Comparison of ENCODE assay signal across 1 cellular context in the genomic region with DNA sequence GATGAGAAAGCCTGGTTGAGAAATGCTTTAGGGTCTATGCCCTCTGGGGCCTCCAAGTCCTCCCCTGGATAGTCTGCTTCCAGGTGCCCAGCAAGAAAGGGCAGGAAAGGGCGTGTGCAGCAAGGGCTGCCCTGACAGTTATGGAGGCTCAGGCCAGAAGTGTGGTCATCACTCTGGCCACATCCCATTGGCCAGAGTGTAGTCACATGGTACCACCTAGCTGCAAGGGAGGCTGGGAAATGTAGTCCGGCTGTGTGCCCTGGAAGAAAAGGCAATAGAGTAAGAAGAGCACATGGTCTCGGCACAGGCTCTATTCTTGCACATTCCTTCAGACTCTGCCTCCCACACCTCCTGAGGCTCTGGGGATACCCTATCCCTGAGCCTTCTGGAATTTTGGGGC.
A peak's percentile ranks its signal among the peaks of the same experiment; 100 is the strongest.
TF ChIP-seq lines count a peak whose summit lies in the region.

No MANE protein-coding gene starts in this region.

TF ChIP-seq in K562, 482 proteins besides CTCF, POLR2A, EP300 and RAD21 (continued from another document):
- TF ChIP-seq, protein P1, sequence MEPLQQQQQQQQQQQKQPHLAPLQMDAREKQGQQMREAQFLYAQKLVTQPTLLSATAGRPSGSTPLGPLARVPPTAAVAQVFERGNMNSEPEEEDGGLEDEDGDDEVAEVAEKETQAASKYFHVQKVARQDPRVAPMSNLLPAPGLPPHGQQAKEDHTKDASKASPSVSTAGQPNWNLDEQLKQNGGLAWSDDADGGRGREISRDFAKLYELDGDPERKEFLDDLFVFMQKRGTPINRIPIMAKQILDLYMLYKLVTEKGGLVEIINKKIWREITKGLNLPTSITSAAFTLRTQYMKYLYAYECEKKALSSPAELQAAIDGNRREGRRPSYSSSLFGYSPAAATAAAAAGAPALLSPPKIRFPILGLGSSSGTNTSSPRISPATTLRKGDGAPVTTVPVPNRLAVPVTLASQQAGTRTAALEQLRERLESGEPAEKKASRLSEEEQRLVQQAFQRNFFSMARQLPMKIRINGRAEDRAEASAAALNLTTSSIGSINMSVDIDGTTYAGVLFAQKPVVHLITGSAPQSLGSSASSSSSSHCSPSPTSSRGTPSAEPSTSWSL (CRISPR knock-in tag; IDR thresholded peaks at IDR 0.05; ENCODE audit: borderline replicate concordance): no peak
- TF ChIP-seq CBX5 (IDR thresholded peaks at IDR 0.05; ENCODE audit: borderline replicate concordance, low read depth): 0 out of 2 replicates have a peak, but pooled peaks have one; percentile 29
- TF ChIP-seq TEAD4 (IDR thresholded peaks at IDR 0.05; ENCODE audit: low read length): no peak
- no peak for TF ChIP-seq TEAD4 (CRISPR knock-in tag; IDR thresholded peaks at IDR 0.05; ENCODE audit: borderline replicate concordance)
- no peak for TF ChIP-seq TAF15 (IDR thresholded peaks at IDR 0.05; ENCODE audit: low read depth, low read length)
- no peak for TF ChIP-seq ZBTB12 (CRISPR knock-in tag; IDR thresholded peaks at IDR 0.05)
- TF ChIP-seq CREB1 (IDR thresholded peaks at IDR 0.05): peak; percentile 41; the same call in 1 of the 2 replicates
- no peak; the same call in 1 of the 2 replicates for TF ChIP-seq CREB1 (CRISPR knock-in tag; IDR thresholded peaks at IDR 0.05)
- TF ChIP-seq ATF1 (CRISPR knock-in tag; IDR thresholded peaks at IDR 0.05): no peak
- TF ChIP-seq ATF1 (tag; IDR thresholded peaks at IDR 0.05): peak; percentile 75
- TF ChIP-seq USF1 (CRISPR knock-in tag; IDR thresholded peaks at IDR 0.05): peak; percentile 95
- TF ChIP-seq ADNP (tag; IDR thresholded peaks at IDR 0.05): no peak
- 0 out of 2 replicates have a peak, but pooled peaks have one; percentile 53 for TF ChIP-seq TOE1 (IDR thresholded peaks at IDR 0.05; ENCODE audit: borderline replicate concordance)
- no peak for TF ChIP-seq TOE1 (CRISPR knock-in tag; IDR thresholded peaks at IDR 0.05; ENCODE audit: borderline replicate concordance, low read depth)
- peak; percentile 8; the same call in 1 of the 2 replicates for TF ChIP-seq JUND (IDR thresholded peaks at IDR 0.05; ENCODE audit: borderline replicate concordance, low read depth, low read length)
- no peak; the same call in 2 of the 3 replicates for TF ChIP-seq JUND (tag; IDR thresholded peaks at IDR 0.05; ENCODE audit: borderline replicate concordance, low read depth, low read length)
- TF ChIP-seq, protein P2, sequence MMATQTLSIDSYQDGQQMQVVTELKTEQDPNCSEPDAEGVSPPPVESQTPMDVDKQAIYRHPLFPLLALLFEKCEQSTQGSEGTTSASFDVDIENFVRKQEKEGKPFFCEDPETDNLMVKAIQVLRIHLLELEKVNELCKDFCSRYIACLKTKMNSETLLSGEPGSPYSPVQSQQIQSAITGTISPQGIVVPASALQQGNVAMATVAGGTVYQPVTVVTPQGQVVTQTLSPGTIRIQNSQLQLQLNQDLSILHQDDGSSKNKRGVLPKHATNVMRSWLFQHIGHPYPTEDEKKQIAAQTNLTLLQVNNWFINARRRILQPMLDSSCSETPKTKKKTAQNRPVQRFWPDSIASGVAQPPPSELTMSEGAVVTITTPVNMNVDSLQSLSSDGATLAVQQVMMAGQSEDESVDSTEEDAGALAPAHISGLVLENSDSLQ (IDR thresholded peaks at IDR 0.05): 0 out of 2 replicates have a peak, but pooled peaks have one; percentile 18
- peak in 1 of 2 experiments; percentile 45 for TF ChIP-seq AFF1 (IDR thresholded peaks at IDR 0.05; ENCODE audit: low read depth in 1 of 2, partially characterized antibody in 2 of 2)
- TF ChIP-seq, protein P3, sequence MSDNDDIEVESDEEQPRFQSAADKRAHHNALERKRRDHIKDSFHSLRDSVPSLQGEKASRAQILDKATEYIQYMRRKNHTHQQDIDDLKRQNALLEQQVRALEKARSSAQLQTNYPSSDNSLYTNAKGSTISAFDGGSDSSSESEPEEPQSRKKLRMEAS (CRISPR knock-in tag; IDR thresholded peaks at IDR 0.05): peak; percentile 69
- TF ChIP-seq TBP (optimal IDR thresholded peaks at IDR 0.05; ENCODE audit: low read depth, low read length): peak; percentile 11
- peak; percentile 91 for TF ChIP-seq USF2 (CRISPR knock-in tag; IDR thresholded peaks at IDR 0.05)
- TF ChIP-seq ZNF143 (CRISPR knock-in tag; IDR thresholded peaks at IDR 0.05): peak; percentile 88
- no peak for TF ChIP-seq LARP7 (IDR thresholded peaks at IDR 0.05)
- TF ChIP-seq, protein P4, sequence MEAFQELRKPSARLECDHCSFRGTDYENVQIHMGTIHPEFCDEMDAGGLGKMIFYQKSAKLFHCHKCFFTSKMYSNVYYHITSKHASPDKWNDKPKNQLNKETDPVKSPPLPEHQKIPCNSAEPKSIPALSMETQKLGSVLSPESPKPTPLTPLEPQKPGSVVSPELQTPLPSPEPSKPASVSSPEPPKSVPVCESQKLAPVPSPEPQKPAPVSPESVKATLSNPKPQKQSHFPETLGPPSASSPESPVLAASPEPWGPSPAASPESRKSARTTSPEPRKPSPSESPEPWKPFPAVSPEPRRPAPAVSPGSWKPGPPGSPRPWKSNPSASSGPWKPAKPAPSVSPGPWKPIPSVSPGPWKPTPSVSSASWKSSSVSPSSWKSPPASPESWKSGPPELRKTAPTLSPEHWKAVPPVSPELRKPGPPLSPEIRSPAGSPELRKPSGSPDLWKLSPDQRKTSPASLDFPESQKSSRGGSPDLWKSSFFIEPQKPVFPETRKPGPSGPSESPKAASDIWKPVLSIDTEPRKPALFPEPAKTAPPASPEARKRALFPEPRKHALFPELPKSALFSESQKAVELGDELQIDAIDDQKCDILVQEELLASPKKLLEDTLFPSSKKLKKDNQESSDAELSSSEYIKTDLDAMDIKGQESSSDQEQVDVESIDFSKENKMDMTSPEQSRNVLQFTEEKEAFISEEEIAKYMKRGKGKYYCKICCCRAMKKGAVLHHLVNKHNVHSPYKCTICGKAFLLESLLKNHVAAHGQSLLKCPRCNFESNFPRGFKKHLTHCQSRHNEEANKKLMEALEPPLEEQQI (IDR thresholded peaks at IDR 0.05): 0 out of 2 replicates have a peak, but pooled peaks have one; percentile 33
- no peak for TF ChIP-seq EP400 (IDR thresholded peaks at IDR 0.05)
- peak; percentile 42 for TF ChIP-seq CBFA2T2 (conservative IDR thresholded peaks at IDR 0.05)
- TF ChIP-seq, protein P5, sequence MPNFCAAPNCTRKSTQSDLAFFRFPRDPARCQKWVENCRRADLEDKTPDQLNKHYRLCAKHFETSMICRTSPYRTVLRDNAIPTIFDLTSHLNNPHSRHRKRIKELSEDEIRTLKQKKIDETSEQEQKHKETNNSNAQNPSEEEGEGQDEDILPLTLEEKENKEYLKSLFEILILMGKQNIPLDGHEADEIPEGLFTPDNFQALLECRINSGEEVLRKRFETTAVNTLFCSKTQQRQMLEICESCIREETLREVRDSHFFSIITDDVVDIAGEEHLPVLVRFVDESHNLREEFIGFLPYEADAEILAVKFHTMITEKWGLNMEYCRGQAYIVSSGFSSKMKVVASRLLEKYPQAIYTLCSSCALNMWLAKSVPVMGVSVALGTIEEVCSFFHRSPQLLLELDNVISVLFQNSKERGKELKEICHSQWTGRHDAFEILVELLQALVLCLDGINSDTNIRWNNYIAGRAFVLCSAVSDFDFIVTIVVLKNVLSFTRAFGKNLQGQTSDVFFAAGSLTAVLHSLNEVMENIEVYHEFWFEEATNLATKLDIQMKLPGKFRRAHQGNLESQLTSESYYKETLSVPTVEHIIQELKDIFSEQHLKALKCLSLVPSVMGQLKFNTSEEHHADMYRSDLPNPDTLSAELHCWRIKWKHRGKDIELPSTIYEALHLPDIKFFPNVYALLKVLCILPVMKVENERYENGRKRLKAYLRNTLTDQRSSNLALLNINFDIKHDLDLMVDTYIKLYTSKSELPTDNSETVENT (CRISPR knock-in tag; IDR thresholded peaks at IDR 0.05): no peak
- TF ChIP-seq GABPB1 (CRISPR knock-in tag; IDR thresholded peaks at IDR 0.05): 0 out of 2 replicates have a peak, but pooled peaks have one; percentile 21
- TF ChIP-seq FOS (IDR thresholded peaks at IDR 0.05; ENCODE audit: extremely low read depth, insufficient read length): peak; percentile 26
- TF ChIP-seq SIX5 (IDR thresholded peaks at IDR 0.05; ENCODE audit: borderline replicate concordance in 1 of 2, insufficient read depth in 1 of 2, low read depth in 1 of 2, low read length in 2 of 2): peak; percentile 73 to 83; a peak in 3 of 4 replicates
- TF ChIP-seq YY1 (IDR thresholded peaks at IDR 0.05; ENCODE audit: borderline replicate concordance in 1 of 3, control insufficient read depth in 1 of 3, extremely low read depth in 1 of 3, insufficient read depth in 3 of 3, insufficient read length in 1 of 3, insufficient replicate concordance in 2 of 3, low read depth in 1 of 3, low read length in 2 of 3): peak in 2 of 3 experiments; percentile 86 to 90
- TF ChIP-seq ZNF57 (CRISPR knock-in tag; IDR thresholded peaks at IDR 0.05): no peak
- peak; percentile 90 for TF ChIP-seq HCFC1 (IDR thresholded peaks at IDR 0.05; ENCODE audit: low read depth, low read length)
- TF ChIP-seq NFYB (IDR thresholded peaks at IDR 0.05; ENCODE audit: extremely low read depth, insufficient read length): peak; percentile 55
- TF ChIP-seq EWSR1 (IDR thresholded peaks at IDR 0.05; ENCODE audit: borderline replicate concordance, low read depth, partially characterized antibody): no peak
